Comparison of ENCODE assay signal across 8 cellular contexts in genomic region chr4:20422398-20422797, GRCh38.
DNase-seq lines count a peak whose midpoint lies in the region; ATAC-seq and TF ChIP-seq lines count a peak whose summit lies in the region.

No MANE protein-coding gene starts in this region.

- no peak overlapping the region for H3K4me2 ChIP-seq in SK-N-SH

- TF ChIP-seq CTCF in A673 (conservative IDR thresholded peaks at IDR 0.05; ENCODE audit: low read depth, low read length) (peak; percentile 68), GM12875 (IDR thresholded peaks at IDR 0.05; ENCODE audit: borderline replicate concordance, insufficient read depth, low read depth, low read length) (peak; percentile 51), SK-N-SH (IDR thresholded peaks at IDR 0.05) (peak; percentile 62), choroid plexus epithelial cell (conservative IDR thresholded peaks at IDR 0.05; ENCODE audit: low read depth, low read length) (peak; percentile 79)

- TF ChIP-seq RAD21 in SK-N-SH (IDR thresholded peaks at IDR 0.05; ENCODE audit: low read length): peak; percentile 78

- H3K9ac ChIP-seq in SK-N-SH: no peak overlapping the region

- H3K4me3 ChIP-seq in A673 (ENCODE audit: low read depth, low read length, poor library complexity, severe bottlenecking) (no peak overlapping the region), GM12875 (ENCODE audit: low read depth, low read length) (no peak overlapping the region), SK-N-SH (ENCODE audit: low read depth in 2 of 2, low read length in 1 of 2) (no peak overlapping the region), choroid plexus epithelial cell (ENCODE audit: low read depth, low read length) (no peak overlapping the region), aorta (ENCODE audit: low read length in 2 of 2) (no peak overlapping the region)

- H3K79me2 ChIP-seq in SK-N-SH (ENCODE audit: insufficient read depth): peaks cover 14% of the 10 kb centered on the region

- DNase-seq in A673 (ENCODE audit: low spot score) (peak; percentile 70), M059J (ENCODE audit: low read depth) (peak; percentile 60), SK-N-SH (peak; percentile 46), choroid plexus epithelial cell (ENCODE audit: low read depth) (peak; percentile 78), lung microvascular endothelial cell (ENCODE audit: low read depth in 2 of 2) (peak; percentile 55 to 72), aorta (no peak)

- H3K27ac ChIP-seq in A673 (ENCODE audit: low read depth, low read length, poor library complexity, severe bottlenecking) (no peak overlapping the region), SK-N-SH (ENCODE audit: low read depth in 2 of 2, low read length in 1 of 2) (no peak overlapping the region), aorta (ENCODE audit: low read depth in 1 of 2, low read length in 2 of 2) (no peak overlapping the region)

- no peak for TF ChIP-seq EP300 in SK-N-SH (IDR thresholded peaks at IDR 0.05; ENCODE audit: borderline replicate concordance in 1 of 2, low read depth in 1 of 2, low read length in 1 of 2)

- ATAC-seq in HG02588 (IDR thresholded peaks at IDR 0.05; ENCODE audit: unreplicated experiment): peak; percentile 64
- peak; percentile 51 for ATAC-seq in aorta (ENCODE audit: low FRiP score)

- no peaks in the 10 kb centered on the region for H3K36me3 ChIP-seq in A673 (ENCODE audit: insufficient read depth, low read length, poor library complexity, severe bottlenecking)
- no peaks in the 10 kb centered on the region for H3K36me3 ChIP-seq in SK-N-SH (replicated peaks in 1 of 2; ENCODE audit: control insufficient read depth in 1 of 2, insufficient read depth in 2 of 2, low read length in 1 of 2)
- H3K36me3 ChIP-seq in aorta (ENCODE audit: control insufficient read depth in 1 of 2, insufficient read depth in 2 of 2, low read length in 1 of 2): no peaks in the 10 kb centered on the region

- POLR2A ChIA-PET in A673 (lab: Charles Lee; ENCODE audit: low non-redundant PET): no interaction called here
- POLR2A ChIA-PET in SK-N-SH (lab: Yijun Ruan, JAX): no interaction called here

- H3K27me3 ChIP-seq in A673 (replicated peaks; ENCODE audit: insufficient read depth, low read depth, low read length, poor library complexity) (no peaks in the 10 kb centered on the region), SK-N-SH (ENCODE audit: insufficient read depth) (no peaks in the 10 kb centered on the region), aorta (ENCODE audit: control insufficient read depth in 1 of 2, insufficient read depth in 2 of 2, low read length in 1 of 2) (no peaks in the 10 kb centered on the region)

- H3K4me1 ChIP-seq in A673 (ENCODE audit: insufficient read depth, low read length, poor library complexity, severe bottlenecking): peaks cover 31% of the 10 kb centered on the region
- peaks cover 0 to 20% of the 10 kb centered on the region in 2 experiments for H3K4me1 ChIP-seq in SK-N-SH (ENCODE audit: control insufficient read depth in 1 of 2, insufficient read depth in 2 of 2, low read depth in 1 of 2, low read length in 1 of 2)
- peaks cover 0 to 2% of the 10 kb centered on the region in 2 donors for H3K4me1 ChIP-seq in aorta (ENCODE audit: control insufficient read depth in 1 of 2, insufficient read depth in 2 of 2, low read length in 2 of 2)

- BruUV-seq in A673 (replicated peaks; lab: Mats Ljungman, UMichigan): no TSS peak

- H3F3A ChIP-seq in SK-N-SH (replicated peaks; ENCODE audit: insufficient read depth): no peaks in the 10 kb centered on the region

- H2AFZ ChIP-seq in SK-N-SH (ENCODE audit: low read depth): no peak overlapping the region

- intact Hi-C loops in A673 (cut with micrococcal nuclease; ENCODE audit: unreplicated experiment) (loop anchor here (1.0 to 10.0 kb wide), 5 partner anchors 122 to 1738 kb away; no protein-coding TSS in a partner anchor), aorta (cut with DNase I) (loop anchor here in 1 of 2 donors (10.0 kb wide), 2 partner anchors 122 to 262 kb away; no protein-coding TSS in a partner anchor)

- 31% methylated on average over 2 of the region's 2 CpGs for WGBS in SK-N-SH (ENCODE audit: low lambda C conversion rate)
- WGBS in aorta, 2 donors: 44 to 51% methylated on average over 2 of the region's 2 CpGs

- CTCF ChIA-PET in A673 (lab: Charles Lee) (interaction anchor here (0.9 kb wide), 1 partner anchor 262 kb away, joined by 3 read pairs; no protein-coding TSS in a partner anchor), SK-N-SH (lab: Yijun Ruan, JAX) (interaction anchor here (0.6 to 2.5 kb wide), 28 partner anchors 9 to 1342 kb away, joined by 3 to 27 read pairs (median 4); no protein-coding TSS in a partner anchor)

- H3K9me3 ChIP-seq in A673 (ENCODE audit: low read depth, low read length, poor library complexity, severe bottlenecking) (no peaks in the 10 kb centered on the region), SK-N-SH (no peaks in the 10 kb centered on the region), aorta (ENCODE audit: control insufficient read depth, low read length) (no peaks in the 10 kb centered on the region)

- peaks cover 5% of the 10 kb centered on the region; the same call in 1 of the 2 replicates for H4K20me1 ChIP-seq in SK-N-SH (ENCODE audit: insufficient read depth)

- no peaks in the 10 kb centered on the region for H3K9me2 ChIP-seq in SK-N-SH

TF ChIP-seq in SK-N-SH, 30 proteins besides CTCF, POLR2A, EP300 and RAD21:
- TF ChIP-seq SMC3 (IDR thresholded peaks at IDR 0.05; ENCODE audit: low read depth, low read length) (peak; percentile 78), TAF1 (IDR thresholded peaks at IDR 0.05; ENCODE audit: borderline replicate concordance, low read depth, low read length) (no peak), REST (IDR thresholded peaks at IDR 0.05; ENCODE audit: low read depth, low read length) (no peak), FOXM1 (IDR thresholded peaks at IDR 0.05; ENCODE audit: low read depth) (no peak)

Comparison
In these comparisons a context has a peak if more than half of its experiments do, and no peak if none do; other contexts are left out.
1. DNase-seq: peak in A673 (single experiment), M059J (single experiment), SK-N-SH (single experiment), choroid plexus epithelial cell (single experiment) and lung microvascular endothelial cell (2 of 2); none in aorta (0 of 2).
2. Peak in every context shown above with its lines, with median percentiles within 50 percentile points of each other: CTCF ChIP-seq.